Comparison of ENCODE assay signal across 8 cellular contexts in genomic region chr22:49970528-49971231, GRCh38. TPM values are rescaled to one million over a fixed set of nuclear protein-coding genes. Genes with fewer than 3 reads are reported as not detected.
DNase-seq lines count a peak whose midpoint lies in the region; ATAC-seq, FAIRE-seq and TF ChIP-seq lines count a peak whose summit lies in the region.

No MANE protein-coding gene starts in this region.

- peaks cover 3% of the 10 kb centered on the region for H3K36me3 Mint-ChIP-seq in T-helper 1 cell treated with Interleukin-12 subunit alpha and Interleukin-12 subunit beta and Interleukin-4 antibody, amounts not matched to agents 30 μg/mL and 1 μg/mL, for 36 hours (ENCODE audit: low read depth)

- intact Hi-C loops in prostate gland (cut with DNase I) = no loop called here
- intact Hi-C loops in upper lobe of right lung (cut with DNase I) = no loop called here

- H3K27ac Mint-ChIP-seq in T-helper 1 cell treated with Interleukin-12 subunit alpha and Interleukin-12 subunit beta and Interleukin-4 antibody, amounts not matched to agents 30 μg/mL and 1 μg/mL, for 36 hours = peak overlapping the region; percentile 85

- H3K27me3 ChIP-seq in MG63 = no peaks in the 10 kb centered on the region
- H3K27me3 ChIP-seq in right atrium auricular region = no peaks in the 10 kb centered on the region
- H3K27me3 ChIP-seq in prostate gland (replicated peaks; ENCODE audit: insufficient read depth) = no peaks in the 10 kb centered on the region
- H3K27me3 ChIP-seq in upper lobe of right lung = no peaks in the 10 kb centered on the region

- H3K4me1 ChIP-seq in right atrium auricular region (peaks cover 0 to 69% of the 10 kb centered on the region in 2 donors), prostate gland (replicated peaks) (peaks cover 7% of the 10 kb centered on the region), upper lobe of right lung (peaks cover 42% of the 10 kb centered on the region)

- FAIRE-seq in G401.6 (lab: Jason Lieb, UNC) = peak; percentile 97

- H3K36me3 ChIP-seq in MG63 (no peaks in the 10 kb centered on the region), right atrium auricular region (no peaks in the 10 kb centered on the region), prostate gland (no peaks in the 10 kb centered on the region), upper lobe of right lung (no peaks in the 10 kb centered on the region)

- TF ChIP-seq CTCF in right atrium auricular region (IDR thresholded peaks at IDR 0.05) (no peak), prostate gland (IDR thresholded peaks at IDR 0.05) (no peak), upper lobe of right lung (IDR thresholded peaks at IDR 0.05) (no peak)

- DNase-seq in GOT3 (lab: John Stamatoyannopoulos, UW) = peak; percentile 71
- peak; percentile 97 for DNase-seq in MG63
- peak in 53 of 56 donors; percentile 37 to 98 (median 83) for DNase-seq in amygdala (lab: John Stamatoyannopoulos, UW)
- peak; percentile 98 for DNase-seq in right atrium auricular region (ENCODE audit: low spot score)
- peak; percentile 94 for DNase-seq in prostate gland (ENCODE audit: low spot score)
- peak; percentile 99 for DNase-seq in upper lobe of right lung

- no peaks in the 10 kb centered on the region for H3K9me3 Mint-ChIP-seq in T-helper 1 cell treated with Interleukin-12 subunit alpha and Interleukin-12 subunit beta and Interleukin-4 antibody, amounts not matched to agents 30 μg/mL and 1 μg/mL, for 36 hours

- H3K4me3 ChIP-seq in MG63 = peak overlapping the region; percentile 42
- H3K4me3 ChIP-seq in right atrium auricular region = peak overlapping the region; percentile 46 to 58
- H3K4me3 ChIP-seq in prostate gland = peak overlapping the region; percentile 38 to 40
- H3K4me3 ChIP-seq in upper lobe of right lung = peak overlapping the region; percentile 54

- peak; percentile 85 for ATAC-seq in upper lobe of right lung

- no peaks in the 10 kb centered on the region for H3K27me3 Mint-ChIP-seq in T-helper 1 cell treated with Interleukin-12 subunit alpha and Interleukin-12 subunit beta and Interleukin-4 antibody, amounts not matched to agents 30 μg/mL and 1 μg/mL, for 36 hours (ENCODE audit: low read depth)

- H3K4me1 Mint-ChIP-seq in T-helper 1 cell treated with Interleukin-12 subunit alpha and Interleukin-12 subunit beta and Interleukin-4 antibody, amounts not matched to agents 30 μg/mL and 1 μg/mL, for 36 hours (ENCODE audit: low read depth) = peaks cover 19% of the 10 kb centered on the region

- 10% methylated on average over 30 of the region's 32 CpGs for WGBS in prostate gland

- no peaks in the 10 kb centered on the region for H3K9me3 ChIP-seq in MG63
- H3K9me3 ChIP-seq in right atrium auricular region = no peaks in the 10 kb centered on the region
- H3K9me3 ChIP-seq in prostate gland = no peaks in the 10 kb centered on the region
- H3K9me3 ChIP-seq in upper lobe of right lung = no peaks in the 10 kb centered on the region

- H3K27ac ChIP-seq in right atrium auricular region (peak overlapping the region; percentile 96 to 98), prostate gland (peak overlapping the region; percentile 75 to 79), upper lobe of right lung (peak overlapping the region; percentile 77)

- H3K4me3 Mint-ChIP-seq in T-helper 1 cell treated with Interleukin-12 subunit alpha and Interleukin-12 subunit beta and Interleukin-4 antibody, amounts not matched to agents 30 μg/mL and 1 μg/mL, for 36 hours = peak overlapping the region; percentile 75

- TF ChIP-seq POLR2A in prostate gland (IDR thresholded peaks at IDR 0.05) = peak; percentile 93

RNA-seq across cellular contexts. Expression of gene PIM3, which starts 10.1 kb away (rescaled TPM):
- total RNA-seq in MG63 (2014; rRNA removed; shearing (Covaris generic); ENCODE audit: low replicate concordance) = 29.3 and 37.1 TPM in 2 replicates
- total RNA-seq in right atrium auricular region (10 to 100 TPM; 64.5 to 66.9 TPM), prostate gland (100 to 1,000 TPM; 126 to 183 TPM), upper lobe of right lung (119 TPM)

RNA-seq across cellular contexts. Expression of gene IL17REL, which starts 41.9 kb away (rescaled TPM):
- total RNA-seq in MG63 (2014; rRNA removed; shearing (Covaris generic); ENCODE audit: low replicate concordance) = not detected in 2 replicates
- not detected for total RNA-seq in right atrium auricular region
- total RNA-seq in prostate gland = under 1 TPM in 1 of 2 donors, not detected in 1; 0.68 TPM
- total RNA-seq in upper lobe of right lung = not detected

RNA-seq across cellular contexts. Expression of gene CRELD2, which starts 52.2 kb away (rescaled TPM):
- total RNA-seq in MG63 (2014; rRNA removed; shearing (Covaris generic); ENCODE audit: low replicate concordance) = 41.8 and 71.8 TPM in 2 replicates
- total RNA-seq in right atrium auricular region = 10 to 100 TPM; 16.1 to 28.5 TPM
- total RNA-seq in prostate gland = 10 to 100 TPM; 55.1 to 70.1 TPM
- total RNA-seq in upper lobe of right lung = 44.2 TPM

RNA-seq across cellular contexts. Expression of gene ALG12, which starts 52.4 kb away (rescaled TPM):
- total RNA-seq in MG63 (2014; rRNA removed; shearing (Covaris generic); ENCODE audit: low replicate concordance) = 14.1 and 34.2 TPM in 2 replicates
- total RNA-seq in right atrium auricular region (10 to 100 TPM; 19.7 to 19.8 TPM), prostate gland (10 to 100 TPM; 26.1 to 33.6 TPM), upper lobe of right lung (28.1 TPM)

Comparison
In these comparisons a context has a peak if more than half of its experiments do, and no peak if none do; other contexts are left out.
1. Peak in every context shown above with its lines: DNase-seq, ATAC-seq, H3K4me3 ChIP-seq and H3K27ac ChIP-seq.